ENCODE assay signal across 14 cellular contexts in the genomic region with DNA sequence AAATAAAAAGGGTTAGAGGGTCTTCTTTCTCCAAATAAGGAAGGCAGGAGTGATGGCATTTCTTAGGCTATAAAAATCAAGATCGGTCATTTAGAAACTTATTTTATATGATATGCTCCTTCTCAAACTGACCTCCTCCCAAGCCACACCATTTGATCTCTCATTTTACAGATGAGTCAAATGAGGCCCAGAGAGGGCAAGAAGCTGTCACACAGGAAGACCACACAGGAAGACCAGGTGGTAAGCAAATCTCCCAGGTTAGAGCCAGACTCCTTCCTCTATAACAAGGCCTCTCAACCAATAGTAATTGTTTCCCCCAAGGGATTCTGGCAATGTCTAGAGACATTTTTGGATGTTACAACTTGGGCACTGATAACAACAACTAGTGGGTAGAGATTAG. TPM values are rescaled to one million over a fixed set of nuclear protein-coding genes. Genes with fewer than 3 reads are reported as not detected.
DNase-seq lines count a peak whose midpoint lies in the region; ATAC-seq and TF ChIP-seq lines count a peak whose summit lies in the region.
"Had no signal": no experiment of that assay in that cellular context is flagged by ENCODE, and none has a peak within 500 bp of the region (broad histone marks: within the 10 kb centered on the region; RNA-seq: fewer than 3 reads in every experiment).

No MANE protein-coding gene starts in this region.

- peak; percentile 82 for ATAC-seq in GM19455 (IDR thresholded peaks at IDR 0.05; ENCODE audit: unreplicated experiment)
- peak; percentile 48 for ATAC-seq in HG03565 (IDR thresholded peaks at IDR 0.05; ENCODE audit: unreplicated experiment)
- ATAC-seq in HG03045 (IDR thresholded peaks at IDR 0.05; ENCODE audit: unreplicated experiment): no peak
- ATAC-seq: left lung had no signal

- peaks cover 29% of the 10 kb centered on the region for H3K4me1 ChIP-seq in endodermal cell (ENCODE audit: control insufficient read depth, insufficient read depth, low read length)

- no peaks in the 10 kb centered on the region for H3K9me3 ChIP-seq in endodermal cell (ENCODE audit: control insufficient read depth, low read length)
- H3K9me3 ChIP-seq: left lung, neutrophil had no signal

- WGBS in endodermal cell (ENCODE audit: insufficient coverage in 1 of 2, insufficient read length in 1 of 2), 2 experiments: 100% methylated on average over 1 of the region's 1 CpG; no CpG with 5 or more reads in 1 of the 2 experiments

- H3K9ac ChIP-seq in endodermal cell (ENCODE audit: extremely low read depth, low read length, poor library complexity, severe bottlenecking): no peak overlapping the region

- H3K27me3 Mint-ChIP-seq in endodermal cell (ENCODE audit: insufficient read depth): no peaks in the 10 kb centered on the region
- H3K27me3 Mint-ChIP-seq in nephron progenitor cell (ENCODE audit: low read depth, poor library complexity): peaks cover 9% of the 10 kb centered on the region
- H3K27me3 Mint-ChIP-seq: CD4-positive, alpha-beta memory T cell had no signal

- H3K4me3 ChIP-seq in GM12865 (ENCODE audit: low read depth, low read length) (no peak overlapping the region; the same call in 1 of the 2 replicates), endodermal cell (ENCODE audit: low read length) (no peak overlapping the region)
- H3K4me3 ChIP-seq: left lung, SK-N-MC had no signal

- H3K27me3 ChIP-seq in endodermal cell (ENCODE audit: control insufficient read depth, insufficient read depth, low read length, poor library complexity, severe bottlenecking): no peaks in the 10 kb centered on the region
- H3K27me3 ChIP-seq: left lung, neutrophil had no signal

- H3K9me3 Mint-ChIP-seq in endodermal cell (no peaks in the 10 kb centered on the region), nephron progenitor cell (no peaks in the 10 kb centered on the region)
- H3K9me3 Mint-ChIP-seq: CD4-positive, alpha-beta memory T cell had no signal

- H3K4me3 Mint-ChIP-seq in endodermal cell (peak overlapping the region; percentile 31), nephron progenitor cell (no peak overlapping the region)

- peaks cover 80% of the 10 kb centered on the region for H3K4me1 Mint-ChIP-seq in endodermal cell
- peaks cover 89% of the 10 kb centered on the region for H3K4me1 Mint-ChIP-seq in nephron progenitor cell

- DNase-seq in GM12865 (ENCODE audit: low read depth) (peak; percentile 85), endodermal cell (no peak), nephron progenitor cell (no peak), DMS153 (lab: John Stamatoyannopoulos, UW) (no peak), NCI-H187 treated with DMSO at 0.1 percent for 48 hours (lab: John Stamatoyannopoulos, UW) (no peak)
- DNase-seq: activated CD4-positive, alpha-beta T cell treated with anti-CD3 and anti-CD28 coated beads for 1 hour; CD4-positive, alpha-beta memory T cell; foreskin melanocyte; left lung had no signal

- TF ChIP-seq CTCF in GM12865 (IDR thresholded peaks at IDR 0.05; ENCODE audit: insufficient read depth, low read depth, low read length, missing control alignments) (no peak), endodermal cell (conservative IDR thresholded peaks at IDR 0.05) (no peak), nephron progenitor cell (IDR thresholded peaks at IDR 0.05) (no peak)

- no peak overlapping the region for H3K27ac Mint-ChIP-seq in endodermal cell
- H3K27ac Mint-ChIP-seq in nephron progenitor cell: no peak overlapping the region

- H3K36me3 Mint-ChIP-seq in endodermal cell (ENCODE audit: low read depth) (peaks cover 63% of the 10 kb centered on the region), nephron progenitor cell (ENCODE audit: low read depth) (peaks cover 50% of the 10 kb centered on the region)

- H3K36me3 ChIP-seq in endodermal cell (ENCODE audit: control insufficient read depth, insufficient read depth, low read length): peaks cover 87% of the 10 kb centered on the region

- no peak overlapping the region for H3K27ac ChIP-seq in endodermal cell (ENCODE audit: low read depth, low read length)
- H3K27ac ChIP-seq: left lung, neutrophil, SK-N-MC had no signal

RNA-seq across cellular contexts. Expression of gene TLE3, which starts 13.8 kb away (rescaled TPM):
- total RNA-seq in endodermal cell: 10 to 100 TPM; 66.5 to 81.1 TPM
- polyA plus RNA-seq in endodermal cell (2013, experiment 1 of 2): 51.9 TPM
- polyA plus RNA-seq in endodermal cell (2013, experiment 2 of 2): 48.9 TPM
